1 cellular context compared by ENCODE assay signal in genomic region chr12:76559277-76560082, GRCh38.
TF ChIP-seq lines count a peak whose summit lies in the region.

Gene OSBPL8 (minus strand): TSS chr12:76559771. CDS start chr12:76487551, 72,220 bp downstream.

TF ChIP-seq in HepG2, 621 proteins besides CTCF, POLR2A, EP300 and RAD21 (continued from another document and continues in another):
- TF ChIP-seq, protein P1, sequence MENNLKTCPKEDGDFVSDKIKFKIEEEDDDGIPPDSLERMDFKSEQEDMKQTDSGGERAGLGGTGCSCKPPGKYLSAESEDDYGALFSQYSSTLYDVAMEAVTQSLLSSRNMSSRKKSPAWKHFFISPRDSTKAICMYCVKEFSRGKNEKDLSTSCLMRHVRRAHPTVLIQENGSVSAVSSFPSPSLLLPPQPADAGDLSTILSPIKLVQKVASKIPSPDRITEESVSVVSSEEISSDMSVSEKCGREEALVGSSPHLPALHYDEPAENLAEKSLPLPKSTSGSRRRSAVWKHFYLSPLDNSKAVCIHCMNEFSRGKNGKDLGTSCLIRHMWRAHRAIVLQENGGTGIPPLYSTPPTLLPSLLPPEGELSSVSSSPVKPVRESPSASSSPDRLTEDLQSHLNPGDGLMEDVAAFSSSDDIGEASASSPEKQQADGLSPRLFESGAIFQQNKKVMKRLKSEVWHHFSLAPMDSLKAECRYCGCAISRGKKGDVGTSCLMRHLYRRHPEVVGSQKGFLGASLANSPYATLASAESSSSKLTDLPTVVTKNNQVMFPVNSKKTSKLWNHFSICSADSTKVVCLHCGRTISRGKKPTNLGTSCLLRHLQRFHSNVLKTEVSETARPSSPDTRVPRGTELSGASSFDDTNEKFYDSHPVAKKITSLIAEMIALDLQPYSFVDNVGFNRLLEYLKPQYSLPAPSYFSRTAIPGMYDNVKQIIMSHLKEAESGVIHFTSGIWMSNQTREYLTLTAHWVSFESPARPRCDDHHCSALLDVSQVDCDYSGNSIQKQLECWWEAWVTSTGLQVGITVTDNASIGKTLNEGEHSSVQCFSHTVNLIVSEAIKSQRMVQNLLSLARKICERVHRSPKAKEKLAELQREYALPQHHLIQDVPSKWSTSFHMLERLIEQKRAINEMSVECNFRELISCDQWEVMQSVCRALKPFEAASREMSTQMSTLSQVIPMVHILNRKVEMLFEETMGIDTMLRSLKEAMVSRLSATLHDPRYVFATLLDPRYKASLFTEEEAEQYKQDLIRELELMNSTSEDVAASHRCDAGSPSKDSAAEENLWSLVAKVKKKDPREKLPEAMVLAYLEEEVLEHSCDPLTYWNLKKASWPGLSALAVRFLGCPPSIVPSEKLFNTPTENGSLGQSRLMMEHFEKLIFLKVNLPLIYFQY (CRISPR knock-in tag; IDR thresholded peaks at IDR 0.05; ENCODE audit: borderline replicate concordance) = peak; percentile 82; the same call in 1 of the 2 replicates
- TF ChIP-seq ZBTB4 (CRISPR knock-in tag; IDR thresholded peaks at IDR 0.05; ENCODE audit: borderline replicate concordance) = 0 out of 2 replicates have a peak, but pooled peaks have one; percentile 41
- TF ChIP-seq ATF7-NPFF (CRISPR knock-in tag; IDR thresholded peaks at IDR 0.05; ENCODE audit: low read depth) = peak; percentile 69; the same call in 1 of the 2 replicates
- no peak for TF ChIP-seq ZNF33B (CRISPR knock-in tag; IDR thresholded peaks at IDR 0.05)
- peak; percentile 62 for TF ChIP-seq ZFP36L1 (CRISPR knock-in tag; IDR thresholded peaks at IDR 0.05)
- no peak for TF ChIP-seq FOXJ3 (CRISPR knock-in tag; IDR thresholded peaks at IDR 0.05; ENCODE audit: borderline replicate concordance)
- TF ChIP-seq, protein P2, sequence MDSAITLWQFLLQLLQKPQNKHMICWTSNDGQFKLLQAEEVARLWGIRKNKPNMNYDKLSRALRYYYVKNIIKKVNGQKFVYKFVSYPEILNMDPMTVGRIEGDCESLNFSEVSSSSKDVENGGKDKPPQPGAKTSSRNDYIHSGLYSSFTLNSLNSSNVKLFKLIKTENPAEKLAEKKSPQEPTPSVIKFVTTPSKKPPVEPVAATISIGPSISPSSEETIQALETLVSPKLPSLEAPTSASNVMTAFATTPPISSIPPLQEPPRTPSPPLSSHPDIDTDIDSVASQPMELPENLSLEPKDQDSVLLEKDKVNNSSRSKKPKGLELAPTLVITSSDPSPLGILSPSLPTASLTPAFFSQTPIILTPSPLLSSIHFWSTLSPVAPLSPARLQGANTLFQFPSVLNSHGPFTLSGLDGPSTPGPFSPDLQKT (CRISPR knock-in tag; IDR thresholded peaks at IDR 0.05; ENCODE audit: borderline replicate concordance) = peak; percentile 57; the same call in 1 of the 2 replicates
- peak; percentile 92 for TF ChIP-seq GABPB1 (CRISPR knock-in tag; IDR thresholded peaks at IDR 0.05)
- peak; percentile 93 for TF ChIP-seq ZNF160 (CRISPR knock-in tag; IDR thresholded peaks at IDR 0.05)
- peak; percentile 7; the same call in 1 of the 2 replicates for TF ChIP-seq ZKSCAN8 (CRISPR knock-in tag; IDR thresholded peaks at IDR 0.05; ENCODE audit: borderline replicate concordance)
- peak; percentile 85; the same call in 1 of the 2 replicates for TF ChIP-seq ZNF772 (CRISPR knock-in tag; IDR thresholded peaks at IDR 0.05)
- no peak for TF ChIP-seq REXO4 (CRISPR knock-in tag; IDR thresholded peaks at IDR 0.05; ENCODE audit: borderline replicate concordance)
- peak; percentile 90; the same call in 1 of the 2 replicates for TF ChIP-seq ZNF329 (CRISPR knock-in tag; IDR thresholded peaks at IDR 0.05; ENCODE audit: low read depth)
- TF ChIP-seq TOPORS (CRISPR knock-in tag; IDR thresholded peaks at IDR 0.05) = peak; percentile 86; the same call in 1 of the 2 replicates
- peak; percentile 58; the same call in 1 of the 2 replicates for TF ChIP-seq ZNF12 (CRISPR knock-in tag; IDR thresholded peaks at IDR 0.05)
- peak; percentile 88 for TF ChIP-seq PTBP1 (IDR thresholded peaks at IDR 0.05; ENCODE audit: low read depth, low read length, poor library complexity, severe bottlenecking)
- TF ChIP-seq ZNF530 (CRISPR knock-in tag; IDR thresholded peaks at IDR 0.05; ENCODE audit: low read depth) = no peak
- TF ChIP-seq DZIP1 (CRISPR knock-in tag; IDR thresholded peaks at IDR 0.05) = peak; percentile 71; the same call in 1 of the 2 replicates
- peak; percentile 84 for TF ChIP-seq E2F1 (CRISPR knock-in tag; IDR thresholded peaks at IDR 0.05)
- peak; percentile 10 for TF ChIP-seq TBL1XR1 (IDR thresholded peaks at IDR 0.05; ENCODE audit: borderline replicate concordance, low read length, partially characterized antibody)
- peak; percentile 75; the same call in 1 of the 2 replicates for TF ChIP-seq ZNF367 (CRISPR knock-in tag; IDR thresholded peaks at IDR 0.05; ENCODE audit: borderline replicate concordance)
- peak; percentile 96 for TF ChIP-seq ZMAT3 (CRISPR knock-in tag; conservative IDR thresholded peaks at IDR 0.05)
- TF ChIP-seq ZNF253 (CRISPR knock-in tag; IDR thresholded peaks at IDR 0.05; ENCODE audit: borderline replicate concordance) = peak; percentile 93
- peak; percentile 36; the same call in 1 of the 2 replicates for TF ChIP-seq KDM6A (CRISPR knock-in tag; IDR thresholded peaks at IDR 0.05; ENCODE audit: low read depth)
- no peak for TF ChIP-seq IKZF1 (IDR thresholded peaks at IDR 0.05)
- peak; percentile 87 for TF ChIP-seq ZNF747 (CRISPR knock-in tag; IDR thresholded peaks at IDR 0.05; ENCODE audit: borderline replicate concordance)
- TF ChIP-seq ZNF660 (CRISPR knock-in tag; IDR thresholded peaks at IDR 0.05; ENCODE audit: borderline replicate concordance, low read depth) = no peak
- peak; percentile 78 for TF ChIP-seq HDAC1 (CRISPR knock-in tag; IDR thresholded peaks at IDR 0.05)
- peak; percentile 59; the same call in 1 of the 2 replicates for TF ChIP-seq MLX (CRISPR knock-in tag; IDR thresholded peaks at IDR 0.05)
- peak; percentile 75; the same call in 1 of the 2 replicates for TF ChIP-seq ZNF510 (CRISPR knock-in tag; IDR thresholded peaks at IDR 0.05; ENCODE audit: low read depth)
- TF ChIP-seq, protein P3, sequence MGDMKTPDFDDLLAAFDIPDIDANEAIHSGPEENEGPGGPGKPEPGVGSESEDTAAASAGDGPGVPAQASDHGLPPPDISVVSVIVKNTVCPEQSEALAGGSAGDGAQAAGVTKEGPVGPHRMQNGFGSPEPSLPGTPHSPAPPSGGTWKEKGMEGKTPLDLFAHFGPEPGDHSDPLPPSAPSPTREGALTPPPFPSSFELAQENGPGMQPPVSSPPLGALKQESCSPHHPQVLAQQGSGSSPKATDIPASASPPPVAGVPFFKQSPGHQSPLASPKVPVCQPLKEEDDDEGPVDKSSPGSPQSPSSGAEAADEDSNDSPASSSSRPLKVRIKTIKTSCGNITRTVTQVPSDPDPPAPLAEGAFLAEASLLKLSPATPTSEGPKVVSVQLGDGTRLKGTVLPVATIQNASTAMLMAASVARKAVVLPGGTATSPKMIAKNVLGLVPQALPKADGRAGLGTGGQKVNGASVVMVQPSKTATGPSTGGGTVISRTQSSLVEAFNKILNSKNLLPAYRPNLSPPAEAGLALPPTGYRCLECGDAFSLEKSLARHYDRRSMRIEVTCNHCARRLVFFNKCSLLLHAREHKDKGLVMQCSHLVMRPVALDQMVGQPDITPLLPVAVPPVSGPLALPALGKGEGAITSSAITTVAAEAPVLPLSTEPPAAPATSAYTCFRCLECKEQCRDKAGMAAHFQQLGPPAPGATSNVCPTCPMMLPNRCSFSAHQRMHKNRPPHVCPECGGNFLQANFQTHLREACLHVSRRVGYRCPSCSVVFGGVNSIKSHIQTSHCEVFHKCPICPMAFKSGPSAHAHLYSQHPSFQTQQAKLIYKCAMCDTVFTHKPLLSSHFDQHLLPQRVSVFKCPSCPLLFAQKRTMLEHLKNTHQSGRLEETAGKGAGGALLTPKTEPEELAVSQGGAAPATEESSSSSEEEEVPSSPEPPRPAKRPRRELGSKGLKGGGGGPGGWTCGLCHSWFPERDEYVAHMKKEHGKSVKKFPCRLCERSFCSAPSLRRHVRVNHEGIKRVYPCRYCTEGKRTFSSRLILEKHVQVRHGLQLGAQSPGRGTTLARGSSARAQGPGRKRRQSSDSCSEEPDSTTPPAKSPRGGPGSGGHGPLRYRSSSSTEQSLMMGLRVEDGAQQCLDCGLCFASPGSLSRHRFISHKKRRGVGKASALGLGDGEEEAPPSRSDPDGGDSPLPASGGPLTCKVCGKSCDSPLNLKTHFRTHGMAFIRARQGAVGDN (CRISPR knock-in tag; IDR thresholded peaks at IDR 0.05) = peak; percentile 97
- peak; percentile 68 for TF ChIP-seq RXRB (CRISPR knock-in tag; IDR thresholded peaks at IDR 0.05; ENCODE audit: borderline replicate concordance)
- peak; percentile 82; the same call in 1 of the 2 replicates for TF ChIP-seq ZGPAT (CRISPR knock-in tag; IDR thresholded peaks at IDR 0.05)
- TF ChIP-seq MXD4 (CRISPR knock-in tag; IDR thresholded peaks at IDR 0.05) = peak; percentile 76
- TF ChIP-seq ZNF256 (CRISPR knock-in tag; conservative IDR thresholded peaks at IDR 0.05) = peak; percentile 79; the same call in 1 of the 2 replicates
- TF ChIP-seq TGIF2 (CRISPR knock-in tag; IDR thresholded peaks at IDR 0.05) = peak; percentile 52; the same call in 1 of the 2 replicates
- TF ChIP-seq TOE1 (CRISPR knock-in tag; IDR thresholded peaks at IDR 0.05) = 0 out of 2 replicates have a peak, but pooled peaks have one; percentile 53
- TF ChIP-seq SRSF1 (optimal IDR thresholded peaks at IDR 0.05; ENCODE audit: low read depth, low read length) = no peak
- no peak for TF ChIP-seq THYN1 (CRISPR knock-in tag; IDR thresholded peaks at IDR 0.05; ENCODE audit: borderline replicate concordance, low read depth)
- TF ChIP-seq SSRP1 (CRISPR knock-in tag; IDR thresholded peaks at IDR 0.05) = peak; percentile 48; the same call in 1 of the 2 replicates
- peak; percentile 89 for TF ChIP-seq SALL1 (CRISPR knock-in tag; IDR thresholded peaks at IDR 0.05)
- TF ChIP-seq NR2F1 (CRISPR knock-in tag; IDR thresholded peaks at IDR 0.05) = no peak
- no peak for TF ChIP-seq ZNF7 (CRISPR knock-in tag; IDR thresholded peaks at IDR 0.05)
- TF ChIP-seq ZMYM2 (CRISPR knock-in tag; IDR thresholded peaks at IDR 0.05) = peak; percentile 72; the same call in 1 of the 2 replicates
- TF ChIP-seq TBX2 (CRISPR knock-in tag; IDR thresholded peaks at IDR 0.05; ENCODE audit: borderline replicate concordance) = peak; percentile 86
- no peak for TF ChIP-seq WIZ (CRISPR knock-in tag; IDR thresholded peaks at IDR 0.05)
